8 cellular contexts compared by ENCODE assay signal in genomic region chr18:12327510-12328178, GRCh38. TPM values are rescaled to one million over a fixed set of nuclear protein-coding genes. Genes with fewer than 3 reads are reported as not detected.
A peak's percentile ranks its signal among the peaks of the same experiment; 100 is the strongest.
DNase-seq lines count a peak whose midpoint lies in the region; ATAC-seq and TF ChIP-seq lines count a peak whose summit lies in the region.

No MANE protein-coding gene starts in this region.

- DNase-seq in GDM1 (lab: John Stamatoyannopoulos, UW) (peak; percentile 21), NCI-H526 (lab: John Stamatoyannopoulos, UW) (peak; percentile 29 to 73), mesothelial cell of epicardium (ENCODE audit: low spot score in 2 of 2, unreplicated experiment in 2 of 2) (peak; percentile 54 to 72), amniotic stem cell (lab: John Stamatoyannopoulos, UW) (no peak)
- DNase-seq in activated CD4-positive, alpha-beta T cell treated with anti-CD3 and anti-CD28 coated beads, Interleukin-2, amount 50 U/mL, for 24 hours (ENCODE audit: low read depth in 1 of 2, low spot score in 1 of 2), result peak; percentile 53 to 56
- DNase-seq in effector memory CD8-positive, alpha-beta T cell, result peak; percentile 59 to 60 (median 59)
- DNase-seq in stimulated activated CD8-positive, alpha-beta memory T cell treated with anti-CD3 and anti-CD28 coated beads, Interleukin-7, amount 100 ng/mL, for 1 hour (ENCODE audit: low read depth in 2 of 2), result peak; percentile 32 to 60

- peak; percentile 82 for TF ChIP-seq CTCF in HEK293 (tag by site-specific recombination; IDR thresholded peaks at IDR 0.05)
- TF ChIP-seq CTCF in mesothelial cell of epicardium (IDR thresholded peaks at IDR 0.05; ENCODE audit: unreplicated experiment), result peak; percentile 70

- H3K27ac ChIP-seq in HEK293 (ENCODE audit: extremely low read depth, low read depth, low read length), result no peak overlapping the region

- H3K27ac Mint-ChIP-seq in effector memory CD8-positive, alpha-beta T cell, result no peak overlapping the region
- H3K27ac Mint-ChIP-seq in mesothelial cell of epicardium, result no peak overlapping the region

- no peaks in the 10 kb centered on the region for H3K9me3 ChIP-seq in HEK293 (ENCODE audit: control insufficient read depth, insufficient read depth, low read depth, low read length)

- peaks cover 18% of the 10 kb centered on the region for H3K36me3 Mint-ChIP-seq in effector memory CD8-positive, alpha-beta T cell (ENCODE audit: insufficient read depth)
- peaks cover 43% of the 10 kb centered on the region for H3K36me3 Mint-ChIP-seq in mesothelial cell of epicardium

- POLR2A ChIA-PET in HEK293 (lab: Yijun Ruan, JAX), result interaction anchor here (0.6 to 2.3 kb wide), 5 partner anchors 10 to 49 kb away, joined by 3 to 14 read pairs (median 4); partner anchors contain the start of gene AFG3L2

- H3K4me1 ChIP-seq in HEK293 (ENCODE audit: control insufficient read depth, insufficient read depth, low read length), result no peaks in the 10 kb centered on the region; the same call in 1 of the 2 replicates

- CTCF ChIA-PET in HEK293 (lab: Yijun Ruan, JAX), result interaction anchor here (0.5 to 2.9 kb wide), 46 partner anchors 8 to 607 kb away, joined by 3 to 101 read pairs (median 4); partner anchors contain the start of genes AFG3L2 and TUBB6

- H3K9me3 Mint-ChIP-seq in effector memory CD8-positive, alpha-beta T cell, result no peaks in the 10 kb centered on the region
- no peaks in the 10 kb centered on the region for H3K9me3 Mint-ChIP-seq in mesothelial cell of epicardium

- H3K4me1 Mint-ChIP-seq in effector memory CD8-positive, alpha-beta T cell (ENCODE audit: low read depth in 2 of 2), result peaks cover 8 to 10% of the 10 kb centered on the region in 2 donors
- H3K4me1 Mint-ChIP-seq in mesothelial cell of epicardium, result no peaks in the 10 kb centered on the region

- peak; percentile 59 for ATAC-seq in effector memory CD8-positive, alpha-beta T cell (replicated peaks)

- H3K4me3 ChIP-seq in HEK293 (ENCODE audit: low read depth, low read length), result no peak overlapping the region

- no peak overlapping the region for H3K4me3 Mint-ChIP-seq in effector memory CD8-positive, alpha-beta T cell
- H3K4me3 Mint-ChIP-seq in mesothelial cell of epicardium, result no peak overlapping the region

- H3K36me3 ChIP-seq in HEK293 (ENCODE audit: control insufficient read depth in 2 of 2, insufficient read depth in 1 of 2, low read length in 2 of 2), result peaks cover 39 to 61% of the 10 kb centered on the region in 2 experiments

- no peaks in the 10 kb centered on the region for H3K27me3 Mint-ChIP-seq in effector memory CD8-positive, alpha-beta T cell
- H3K27me3 Mint-ChIP-seq in mesothelial cell of epicardium (ENCODE audit: low read depth), result no peaks in the 10 kb centered on the region

TF ChIP-seq in HEK293, 187 proteins besides CTCF, POLR2A, EP300 and RAD21:
- TF ChIP-seq ZNF664 (tag by site-specific recombination; IDR thresholded peaks at IDR 0.05) (no peak), ZNF654 (tag by site-specific recombination; IDR thresholded peaks at IDR 0.05; ENCODE audit: low read depth) (peak; percentile 50), SP7 (tag by site-specific recombination; IDR thresholded peaks at IDR 0.05) (0 out of 2 replicates have a peak, but pooled peaks have one; percentile 19), ZFP69B (tag by site-specific recombination; IDR thresholded peaks at IDR 0.05) (peak; percentile 85), SCRT1 (tag by site-specific recombination; IDR thresholded peaks at IDR 0.05; ENCODE audit: borderline replicate concordance) (0 out of 2 replicates have a peak, but pooled peaks have one; percentile 14), INSM2 (tag by site-specific recombination; IDR thresholded peaks at IDR 0.05) (no peak), ZIC2 (tag by site-specific recombination; IDR thresholded peaks at IDR 0.05) (0 out of 2 replicates have a peak, but pooled peaks have one; percentile 27), ZNF776 (tag by site-specific recombination; IDR thresholded peaks at IDR 0.05; ENCODE audit: borderline replicate concordance) (no peak), IKZF3 (tag by site-specific recombination; IDR thresholded peaks at IDR 0.05) (0 out of 2 replicates have a peak, but pooled peaks have one; percentile 34), ZNF677 (tag by site-specific recombination; IDR thresholded peaks at IDR 0.05) (no peak), GFI1B (tag by site-specific recombination; IDR thresholded peaks at IDR 0.05) (no peak), ZNF76 (tag by site-specific recombination; IDR thresholded peaks at IDR 0.05; ENCODE audit: borderline replicate concordance, low read depth) (no peak), ZFP37 (tag by site-specific recombination; IDR thresholded peaks at IDR 0.05) (no peak; the same call in 1 of the 2 replicates), GLIS2 (tag by site-specific recombination; IDR thresholded peaks at IDR 0.05) (peak; percentile 31; the same call in 1 of the 2 replicates), BCL11B (tag by site-specific recombination; IDR thresholded peaks at IDR 0.05; ENCODE audit: low read depth) (no peak), ZNF692 (tag by site-specific recombination; IDR thresholded peaks at IDR 0.05) (peak; percentile 90), ZNF426 (tag by site-specific recombination; IDR thresholded peaks at IDR 0.05) (no peak), EGR2 (tag by site-specific recombination; IDR thresholded peaks at IDR 0.05; ENCODE audit: low read depth) (no peak), YY1 (tag by site-specific recombination; IDR thresholded peaks at IDR 0.05) (no peak)
TF ChIP-seq in HEK293: peak in this region for 8.

RNA-seq across cellular contexts. Expression of gene TUBB6, which starts 19.6 kb away (rescaled TPM):
- total RNA-seq in mesothelial cell of epicardium, result 53.1 to 57.5 TPM (median 55.0 TPM) in 3 replicates

RNA-seq across cellular contexts. Expression of gene AFG3L2, which starts 49.4 kb away (rescaled TPM):
- total RNA-seq in mesothelial cell of epicardium, result 45.5 to 48.5 TPM (median 47.7 TPM) in 3 replicates
